ENCODE assay signal across 8 cellular contexts in the genomic region with DNA sequence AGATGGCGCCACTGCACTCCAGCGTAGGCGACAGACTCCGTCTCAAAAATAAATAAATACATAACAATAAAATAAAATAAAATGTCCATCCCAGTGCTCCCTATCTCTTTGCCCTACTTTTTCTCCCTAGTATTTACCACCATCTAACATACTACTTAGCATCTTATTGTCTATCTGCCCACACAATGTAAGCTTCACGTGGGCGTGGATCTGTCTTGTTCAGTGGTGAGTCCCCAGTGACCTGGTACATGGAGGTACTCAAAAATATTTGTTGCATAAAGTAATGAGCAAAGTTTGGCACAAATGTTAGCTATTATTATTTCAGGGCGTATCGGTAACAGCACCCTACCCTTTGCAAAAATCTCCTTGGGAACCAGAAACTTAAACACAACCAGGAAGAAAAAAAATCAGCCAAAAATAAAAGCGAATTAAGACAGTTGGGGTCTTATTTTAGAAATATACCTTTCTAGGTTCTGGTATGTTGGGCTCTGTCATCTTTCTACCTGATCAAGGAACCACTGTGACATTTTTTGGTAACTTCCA. TPM values are rescaled to one million over a fixed set of nuclear protein-coding genes. Genes with fewer than 3 reads are reported as not detected.
DNase-seq lines count a peak whose midpoint lies in the region; ATAC-seq and TF ChIP-seq lines count a peak whose summit lies in the region.

No MANE protein-coding gene starts in this region.

- TF ChIP-seq POLR2A in esophagus squamous epithelium (IDR thresholded peaks at IDR 0.05): no peak
- no peak for TF ChIP-seq POLR2A in prostate gland (IDR thresholded peaks at IDR 0.05)

- no peak for ATAC-seq in GM19023 (IDR thresholded peaks at IDR 0.05; ENCODE audit: unreplicated experiment)

- intact Hi-C loops in esophagus squamous epithelium (cut with DNase I) (no loop called here), prostate gland (cut with DNase I) (no loop called here)

- no peaks in the 10 kb centered on the region for H3K27me3 ChIP-seq in GM06990 (replicated peaks; ENCODE audit: control insufficient read depth, insufficient read depth, low read length)
- H3K27me3 ChIP-seq in esophagus squamous epithelium: no peaks in the 10 kb centered on the region
- H3K27me3 ChIP-seq in prostate gland (replicated peaks; ENCODE audit: insufficient read depth): no peaks in the 10 kb centered on the region

- TF ChIP-seq CTCF in GM06990 (IDR thresholded peaks at IDR 0.05; ENCODE audit: insufficient read depth, low read length, poor library complexity, severe bottlenecking) (no peak), RWPE1 (conservative IDR thresholded peaks at IDR 0.05; ENCODE audit: low read depth) (no peak), esophagus squamous epithelium (IDR thresholded peaks at IDR 0.05) (no peak), prostate gland (IDR thresholded peaks at IDR 0.05) (no peak)

- CTCF ChIA-PET in RWPE1 (lab: Yijun Ruan, JAX): interaction anchor here (0.6 to 1.3 kb wide), 3 partner anchors 32 to 685 kb away, joined by 3 to 4 read pairs (median 4); no protein-coding TSS in a partner anchor

- H3K4me1 ChIP-seq in esophagus squamous epithelium: peaks cover 7 to 40% (median 12%) of the 10 kb centered on the region in 3 donors
- peaks cover 10% of the 10 kb centered on the region for H3K4me1 ChIP-seq in prostate gland (replicated peaks)

- no peaks in the 10 kb centered on the region for H3K36me3 ChIP-seq in GM06990 (ENCODE audit: control insufficient read depth, insufficient read depth, low read length)
- no peaks in the 10 kb centered on the region for H3K36me3 ChIP-seq in esophagus squamous epithelium
- H3K36me3 ChIP-seq in prostate gland: no peaks in the 10 kb centered on the region

- WGBS in esophagus squamous epithelium, 2 donors: 33 to 40% methylated on average over 9 of the region's 9 CpGs
- WGBS in prostate gland: 35% methylated on average over 9 of the region's 9 CpGs

- peak overlapping the region; percentile 71 for H3K4me3 ChIP-seq in GM06990 (replicated peaks; ENCODE audit: low read depth, low read length)
- H3K4me3 ChIP-seq in esophagus squamous epithelium: peak overlapping the region; percentile 71 to 92 (median 83)
- peak overlapping the region; percentile 80 to 87 for H3K4me3 ChIP-seq in prostate gland

- POLR2A ChIA-PET in RWPE1 (lab: Yijun Ruan, JAX; ENCODE audit: low non-redundant PET): interaction anchor here (0.5 kb wide), 1 partner anchor 118 kb away, joined by 4 read pairs; no protein-coding TSS in a partner anchor

- H3K27ac ChIP-seq in RWPE1 (peak overlapping the region; percentile 71), esophagus squamous epithelium (peak overlapping the region; percentile 82 to 93 (median 90)), prostate gland (peak overlapping the region; percentile 76 to 77)

- no peaks in the 10 kb centered on the region for H3K9me3 ChIP-seq in esophagus squamous epithelium
- H3K9me3 ChIP-seq in prostate gland: no peaks in the 10 kb centered on the region

- DNase-seq in GM06990 (ENCODE audit: extremely low read depth, insufficient read length) (no peak), RWPE1 (ENCODE audit: low spot score) (no peak), esophagus squamous epithelium (lab: John Stamatoyannopoulos, UW) (no peak), prostate gland (ENCODE audit: low spot score) (no peak), NOMO-1 (lab: John Stamatoyannopoulos, UW; ENCODE audit: unreplicated experiment in 2 of 2) (no peak), SK-N-DZ (ENCODE audit: low spot score) (no peak)
- no peak for DNase-seq in activated CD4-positive, alpha-beta T cell treated with anti-CD3 and anti-CD28 coated beads, Interleukin-2, amount 50 U/mL, for 48 hours

RNA-seq across cellular contexts. Expression of gene NENF, which starts 0.5 kb away (rescaled TPM):
- total RNA-seq in esophagus squamous epithelium: 10 to 100 TPM; 31.0 to 65.8 (median 42.0) TPM
- 100 to 1,000 TPM in 1 of 2 donors, 10 to 100 TPM in 1; 83.2 to 277 TPM for total RNA-seq in prostate gland
- polyA plus RNA-seq in SK-N-DZ (2014; cell fraction: cytosol; rRNA removed): 62.5 and 74.0 TPM in 2 replicates
- 59.9 and 93.7 TPM in 2 replicates for polyA plus RNA-seq in SK-N-DZ (2014; cell fraction: nucleus; rRNA removed)

RNA-seq across cellular contexts. Expression of gene PACC1, which starts 17.5 kb away (rescaled TPM):
- total RNA-seq in esophagus squamous epithelium: 1 to 10 TPM; 5.0 to 7.6 (median 6.3) TPM
- total RNA-seq in prostate gland: 1 to 10 TPM; 5.6 to 6.4 TPM
- 54.6 and 55.2 TPM in 2 replicates for polyA plus RNA-seq in SK-N-DZ (2014; cell fraction: cytosol; rRNA removed)
- polyA plus RNA-seq in SK-N-DZ (2014; cell fraction: nucleus; rRNA removed): 23.1 and 42.8 TPM in 2 replicates
